In the genomic region with DNA sequence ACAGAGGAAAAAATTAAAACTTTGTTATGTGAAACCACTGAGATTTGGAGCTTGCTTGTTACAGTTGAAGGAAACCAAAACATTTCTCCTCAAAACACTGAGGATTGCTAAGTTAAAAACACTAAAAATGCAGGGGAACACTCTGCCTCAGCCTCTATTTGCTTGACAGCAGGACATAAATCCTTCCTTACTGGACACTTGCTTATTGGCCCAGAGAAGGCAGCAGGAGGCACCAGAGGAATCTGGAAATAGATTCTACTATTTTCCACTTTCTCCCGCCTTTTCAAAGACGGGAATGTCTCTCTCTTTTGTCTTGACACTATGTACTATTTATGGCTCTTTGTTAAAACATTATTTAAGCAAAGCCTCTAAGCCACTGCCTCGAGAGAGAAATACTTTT, we compare ENCODE assay signal across 24 cellular contexts.
"Had no signal": no experiment of that assay in that cellular context is flagged by ENCODE, and none has a peak within 500 bp of the region (broad histone marks: within the 10 kb centered on the region; RNA-seq: fewer than 3 reads in every experiment).

No MANE protein-coding gene starts in this region.

- H3K27ac ChIP-seq: brain microvascular endothelial cell, cardiac muscle cell, VCaP had no signal

- H3K36me3 ChIP-seq: brain microvascular endothelial cell, cardiac muscle cell had no signal

- H3K36me3 Mint-ChIP-seq: activated naive CD8-positive, alpha-beta T cell; T-cell had no signal

- H3K27me3 ChIP-seq: brain microvascular endothelial cell, cardiac muscle cell had no signal

- H3K4me3 Mint-ChIP-seq: activated CD4-positive, alpha-beta memory T cell treated with anti-CD3 and anti-CD28 coated beads, Interleukin-2, amount 10 ng/mL, durations not matched to agents 7 days and 5 days; activated CD4-positive, alpha-beta T cell treated with anti-CD3 and anti-CD28 coated beads for 36 hours; activated naive CD4-positive, alpha-beta T cell treated with anti-CD3 and anti-CD28 coated beads for 36 hours; activated naive CD8-positive, alpha-beta T cell; activated T-helper 17 cell treated with anti-CD3 and anti-CD28 coated beads, Interleukin-2, amount 50 U/mL, for 72 hours; T-cell had no signal

- H3K4me1 Mint-ChIP-seq: activated CD4-positive, alpha-beta memory T cell treated with anti-CD3 and anti-CD28 coated beads, Interleukin-2, amount 10 ng/mL, durations not matched to agents 7 days and 5 days; activated CD4-positive, alpha-beta T cell treated with anti-CD3 and anti-CD28 coated beads for 36 hours; activated T-helper 17 cell treated with anti-CD3 and anti-CD28 coated beads, Interleukin-2, amount 50 U/mL, for 72 hours; T-cell had no signal

- DNase-seq: activated CD4-positive, alpha-beta memory T cell treated with anti-CD3 and anti-CD28 coated beads, Interleukin-2, amount 10 ng/mL, durations not matched to agents 7 days and 5 days; activated CD4-positive, alpha-beta T cell treated with anti-CD3 and anti-CD28 coated beads for 36 hours; activated CD4-positive, alpha-beta T cell treated with anti-CD3 and anti-CD28 coated beads, Interleukin-2, amount 50 U/mL, for 1 hour; activated gamma-delta T cell; activated naive CD4-positive, alpha-beta T cell treated with anti-CD3 and anti-CD28 coated beads for 36 hours; activated T-cell treated with anti-CD3 and anti-CD28 coated beads for 4 hours; activated T-cell treated with anti-CD3 and anti-CD28 coated beads, Interleukin-2, amount 50 U/mL, for 48 hours; amygdala; brain microvascular endothelial cell; cerebellar nuclear complex; Kasumi-1; NCI-H1105 treated with DMSO at 0.1 percent for 48 hours; NCI-H1436 treated with DMSO at 0.1 percent for 48 hours; NCI-H187 treated with DMSO at 0.1 percent for 48 hours; NCI-H2081 treated with DMSO at 0.1 percent for 48 hours; NCI-H524; SIG-M5; T-cell; T-helper 2 cell; T1000 had no signal

- H3K4me3 ChIP-seq: cardiac muscle cell had no signal

- H3K27me3 Mint-ChIP-seq: activated CD4-positive, alpha-beta memory T cell treated with anti-CD3 and anti-CD28 coated beads, Interleukin-2, amount 10 ng/mL, durations not matched to agents 7 days and 5 days; activated CD4-positive, alpha-beta T cell treated with anti-CD3 and anti-CD28 coated beads for 36 hours; activated naive CD8-positive, alpha-beta T cell; activated T-helper 17 cell treated with anti-CD3 and anti-CD28 coated beads, Interleukin-2, amount 50 U/mL, for 72 hours; T-cell had no signal

- ATAC-seq: activated CD4-positive, alpha-beta T cell treated with anti-CD3 and anti-CD28 coated beads for 36 hours; activated T-helper 17 cell treated with anti-CD3 and anti-CD28 coated beads, Interleukin-2, amount 50 U/mL, for 72 hours; T-cell had no signal

- H3K9me3 Mint-ChIP-seq: activated naive CD4-positive, alpha-beta T cell treated with anti-CD3 and anti-CD28 coated beads for 36 hours; activated T-helper 17 cell treated with anti-CD3 and anti-CD28 coated beads, Interleukin-2, amount 50 U/mL, for 72 hours; T-cell had no signal

- H3K27ac Mint-ChIP-seq: activated CD4-positive, alpha-beta memory T cell treated with anti-CD3 and anti-CD28 coated beads, Interleukin-2, amount 10 ng/mL, durations not matched to agents 7 days and 5 days; activated CD4-positive, alpha-beta T cell treated with anti-CD3 and anti-CD28 coated beads for 36 hours; activated naive CD4-positive, alpha-beta T cell treated with anti-CD3 and anti-CD28 coated beads for 36 hours; activated naive CD8-positive, alpha-beta T cell; activated T-helper 17 cell treated with anti-CD3 and anti-CD28 coated beads, Interleukin-2, amount 50 U/mL, for 72 hours; T-cell had no signal
